ENCODE assay signal across 1 cellular context in the genomic region with DNA sequence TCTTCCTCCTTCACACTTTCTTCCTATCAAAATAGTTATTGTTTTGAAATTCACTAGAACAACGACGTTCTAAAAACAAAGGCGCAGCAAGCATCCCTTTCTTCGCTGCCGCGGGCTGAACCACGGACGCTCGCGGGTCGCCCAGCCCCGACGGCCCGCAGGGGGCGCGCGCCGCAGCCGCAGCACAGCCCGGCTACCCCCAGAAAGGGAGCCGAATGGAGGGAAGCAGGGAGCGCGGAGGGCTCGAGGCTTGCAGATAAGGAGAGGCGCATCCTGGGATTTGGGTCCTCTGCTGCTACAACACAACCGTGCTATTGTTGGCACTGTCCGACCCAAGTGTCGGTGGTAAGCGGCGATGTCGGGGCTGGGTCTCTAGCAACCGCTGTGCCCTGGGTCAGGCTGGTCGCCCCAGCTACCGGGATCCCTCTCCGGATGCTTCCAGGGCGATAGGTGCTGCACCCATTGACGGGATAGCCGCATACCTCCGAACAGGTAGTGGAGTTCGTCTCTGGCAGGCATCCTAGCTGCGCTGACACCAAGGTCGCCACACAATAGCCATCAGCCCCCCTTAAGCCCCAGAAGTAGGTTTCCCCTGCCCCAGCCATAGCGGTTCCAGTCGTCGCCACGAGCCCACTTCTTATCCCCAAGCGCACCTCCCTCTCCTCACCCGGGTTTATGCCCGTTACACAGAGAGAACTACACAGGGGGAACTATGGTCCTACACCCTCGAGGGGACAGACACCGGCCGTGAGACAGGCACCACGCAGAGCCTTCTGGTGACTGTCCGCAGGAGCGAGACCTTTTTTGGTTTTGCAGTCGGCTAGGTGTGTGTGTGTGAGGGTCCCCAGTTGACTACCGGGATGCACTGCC.
TF ChIP-seq lines count a peak whose summit lies in the region.

No MANE protein-coding gene starts in this region.

TF ChIP-seq in H1, 55 proteins besides CTCF, POLR2A, EP300 and RAD21:
- TF ChIP-seq, protein P1, sequence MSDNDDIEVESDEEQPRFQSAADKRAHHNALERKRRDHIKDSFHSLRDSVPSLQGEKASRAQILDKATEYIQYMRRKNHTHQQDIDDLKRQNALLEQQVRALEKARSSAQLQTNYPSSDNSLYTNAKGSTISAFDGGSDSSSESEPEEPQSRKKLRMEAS (IDR thresholded peaks at IDR 0.05): peak; percentile 58
- TF ChIP-seq RNF2 (IDR thresholded peaks at IDR 0.05; ENCODE audit: borderline replicate concordance, low read depth, low read length, missing control alignments, poor library complexity, severe bottlenecking): no peak
- no peak for TF ChIP-seq TEAD4 (IDR thresholded peaks at IDR 0.05; ENCODE audit: low read depth, low read length)
- TF ChIP-seq EGR1 (IDR thresholded peaks at IDR 0.05; ENCODE audit: borderline replicate concordance, low read depth, low read length): no peak
- peak; percentile 67; the same call in 1 of the 2 replicates for TF ChIP-seq YY1 (IDR thresholded peaks at IDR 0.05; ENCODE audit: low read depth, low read length)
- peak; percentile 64 for TF ChIP-seq BACH1 (IDR thresholded peaks at IDR 0.05; ENCODE audit: low read length)
- peak; percentile 33 for TF ChIP-seq TAF7 (optimal IDR thresholded peaks at IDR 0.05; ENCODE audit: borderline replicate concordance, low read depth, low read length)
- TF ChIP-seq NANOG (IDR thresholded peaks at IDR 0.05; ENCODE audit: insufficient read depth, low read depth, low read length, poor library complexity, severe bottlenecking): peak; percentile 27
- no peak for TF ChIP-seq SAP30 (IDR thresholded peaks at IDR 0.05; ENCODE audit: insufficient read depth, insufficient replicate concordance, low read length)
- peak; percentile 38 for TF ChIP-seq ASH2L (IDR thresholded peaks at IDR 0.05; ENCODE audit: low read length)
- TF ChIP-seq JUND (IDR thresholded peaks at IDR 0.05; ENCODE audit: low read length): no peak
- TF ChIP-seq CREB1 (IDR thresholded peaks at IDR 0.05): no peak
- no peak for TF ChIP-seq SP4 (IDR thresholded peaks at IDR 0.05; ENCODE audit: low read length)
- TF ChIP-seq, protein P2, sequence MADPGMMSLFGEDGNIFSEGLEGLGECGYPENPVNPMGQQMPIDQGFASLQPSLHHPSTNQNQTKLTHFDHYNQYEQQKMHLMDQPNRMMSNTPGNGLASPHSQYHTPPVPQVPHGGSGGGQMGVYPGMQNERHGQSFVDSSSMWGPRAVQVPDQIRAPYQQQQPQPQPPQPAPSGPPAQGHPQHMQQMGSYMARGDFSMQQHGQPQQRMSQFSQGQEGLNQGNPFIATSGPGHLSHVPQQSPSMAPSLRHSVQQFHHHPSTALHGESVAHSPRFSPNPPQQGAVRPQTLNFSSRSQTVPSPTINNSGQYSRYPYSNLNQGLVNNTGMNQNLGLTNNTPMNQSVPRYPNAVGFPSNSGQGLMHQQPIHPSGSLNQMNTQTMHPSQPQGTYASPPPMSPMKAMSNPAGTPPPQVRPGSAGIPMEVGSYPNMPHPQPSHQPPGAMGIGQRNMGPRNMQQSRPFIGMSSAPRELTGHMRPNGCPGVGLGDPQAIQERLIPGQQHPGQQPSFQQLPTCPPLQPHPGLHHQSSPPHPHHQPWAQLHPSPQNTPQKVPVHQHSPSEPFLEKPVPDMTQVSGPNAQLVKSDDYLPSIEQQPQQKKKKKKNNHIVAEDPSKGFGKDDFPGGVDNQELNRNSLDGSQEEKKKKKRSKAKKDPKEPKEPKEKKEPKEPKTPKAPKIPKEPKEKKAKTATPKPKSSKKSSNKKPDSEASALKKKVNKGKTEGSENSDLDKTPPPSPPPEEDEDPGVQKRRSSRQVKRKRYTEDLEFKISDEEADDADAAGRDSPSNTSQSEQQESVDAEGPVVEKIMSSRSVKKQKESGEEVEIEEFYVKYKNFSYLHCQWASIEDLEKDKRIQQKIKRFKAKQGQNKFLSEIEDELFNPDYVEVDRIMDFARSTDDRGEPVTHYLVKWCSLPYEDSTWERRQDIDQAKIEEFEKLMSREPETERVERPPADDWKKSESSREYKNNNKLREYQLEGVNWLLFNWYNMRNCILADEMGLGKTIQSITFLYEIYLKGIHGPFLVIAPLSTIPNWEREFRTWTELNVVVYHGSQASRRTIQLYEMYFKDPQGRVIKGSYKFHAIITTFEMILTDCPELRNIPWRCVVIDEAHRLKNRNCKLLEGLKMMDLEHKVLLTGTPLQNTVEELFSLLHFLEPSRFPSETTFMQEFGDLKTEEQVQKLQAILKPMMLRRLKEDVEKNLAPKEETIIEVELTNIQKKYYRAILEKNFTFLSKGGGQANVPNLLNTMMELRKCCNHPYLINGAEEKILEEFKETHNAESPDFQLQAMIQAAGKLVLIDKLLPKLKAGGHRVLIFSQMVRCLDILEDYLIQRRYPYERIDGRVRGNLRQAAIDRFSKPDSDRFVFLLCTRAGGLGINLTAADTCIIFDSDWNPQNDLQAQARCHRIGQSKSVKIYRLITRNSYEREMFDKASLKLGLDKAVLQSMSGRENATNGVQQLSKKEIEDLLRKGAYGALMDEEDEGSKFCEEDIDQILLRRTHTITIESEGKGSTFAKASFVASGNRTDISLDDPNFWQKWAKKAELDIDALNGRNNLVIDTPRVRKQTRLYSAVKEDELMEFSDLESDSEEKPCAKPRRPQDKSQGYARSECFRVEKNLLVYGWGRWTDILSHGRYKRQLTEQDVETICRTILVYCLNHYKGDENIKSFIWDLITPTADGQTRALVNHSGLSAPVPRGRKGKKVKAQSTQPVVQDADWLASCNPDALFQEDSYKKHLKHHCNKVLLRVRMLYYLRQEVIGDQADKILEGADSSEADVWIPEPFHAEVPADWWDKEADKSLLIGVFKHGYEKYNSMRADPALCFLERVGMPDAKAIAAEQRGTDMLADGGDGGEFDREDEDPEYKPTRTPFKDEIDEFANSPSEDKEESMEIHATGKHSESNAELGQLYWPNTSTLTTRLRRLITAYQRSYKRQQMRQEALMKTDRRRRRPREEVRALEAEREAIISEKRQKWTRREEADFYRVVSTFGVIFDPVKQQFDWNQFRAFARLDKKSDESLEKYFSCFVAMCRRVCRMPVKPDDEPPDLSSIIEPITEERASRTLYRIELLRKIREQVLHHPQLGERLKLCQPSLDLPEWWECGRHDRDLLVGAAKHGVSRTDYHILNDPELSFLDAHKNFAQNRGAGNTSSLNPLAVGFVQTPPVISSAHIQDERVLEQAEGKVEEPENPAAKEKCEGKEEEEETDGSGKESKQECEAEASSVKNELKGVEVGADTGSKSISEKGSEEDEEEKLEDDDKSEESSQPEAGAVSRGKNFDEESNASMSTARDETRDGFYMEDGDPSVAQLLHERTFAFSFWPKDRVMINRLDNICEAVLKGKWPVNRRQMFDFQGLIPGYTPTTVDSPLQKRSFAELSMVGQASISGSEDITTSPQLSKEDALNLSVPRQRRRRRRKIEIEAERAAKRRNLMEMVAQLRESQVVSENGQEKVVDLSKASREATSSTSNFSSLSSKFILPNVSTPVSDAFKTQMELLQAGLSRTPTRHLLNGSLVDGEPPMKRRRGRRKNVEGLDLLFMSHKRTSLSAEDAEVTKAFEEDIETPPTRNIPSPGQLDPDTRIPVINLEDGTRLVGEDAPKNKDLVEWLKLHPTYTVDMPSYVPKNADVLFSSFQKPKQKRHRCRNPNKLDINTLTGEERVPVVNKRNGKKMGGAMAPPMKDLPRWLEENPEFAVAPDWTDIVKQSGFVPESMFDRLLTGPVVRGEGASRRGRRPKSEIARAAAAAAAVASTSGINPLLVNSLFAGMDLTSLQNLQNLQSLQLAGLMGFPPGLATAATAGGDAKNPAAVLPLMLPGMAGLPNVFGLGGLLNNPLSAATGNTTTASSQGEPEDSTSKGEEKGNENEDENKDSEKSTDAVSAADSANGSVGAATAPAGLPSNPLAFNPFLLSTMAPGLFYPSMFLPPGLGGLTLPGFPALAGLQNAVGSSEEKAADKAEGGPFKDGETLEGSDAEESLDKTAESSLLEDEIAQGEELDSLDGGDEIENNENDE (IDR thresholded peaks at IDR 0.05; ENCODE audit: insufficient replicate concordance, low read length): no peak
- 0 out of 2 replicates have a peak, but pooled peaks have one; percentile 4 for TF ChIP-seq KDM1A (IDR thresholded peaks at IDR 0.05; ENCODE audit: borderline replicate concordance, low read length)
- TF ChIP-seq TBP (IDR thresholded peaks at IDR 0.05; ENCODE audit: low read depth, low read length): peak; percentile 21; the same call in 1 of the 2 replicates
- no peak for TF ChIP-seq HDAC6 (IDR thresholded peaks at IDR 0.05; ENCODE audit: low read depth, low read length)
- no peak for TF ChIP-seq BCL11A (IDR thresholded peaks at IDR 0.05; ENCODE audit: low read depth in 2 of 2, low read length in 2 of 2)
- TF ChIP-seq KDM5A (IDR thresholded peaks at IDR 0.05; ENCODE audit: low read length): no peak
- peak; percentile 28 to 88; a peak in 2 of 4 replicates for TF ChIP-seq HDAC2 (IDR thresholded peaks at IDR 0.05; ENCODE audit: borderline replicate concordance in 1 of 2, low read depth in 2 of 2, low read length in 2 of 2)
- TF ChIP-seq CBX5 (IDR thresholded peaks at IDR 0.05; ENCODE audit: low read depth, low read length): no peak
- TF ChIP-seq EZH2 (IDR thresholded peaks at IDR 0.05; ENCODE audit: low read depth, low read length, severe bottlenecking): no peak
- TF ChIP-seq SIX5 (IDR thresholded peaks at IDR 0.05; ENCODE audit: low read depth, low read length): no peak
- TF ChIP-seq CTBP2 (IDR thresholded peaks at IDR 0.05; ENCODE audit: borderline replicate concordance, insufficient read depth, insufficient read length, low read length): peak; percentile 56
- TF ChIP-seq PHF8 (conservative IDR thresholded peaks at IDR 0.05; ENCODE audit: low read depth, low read length): no peak
- TF ChIP-seq, protein P3, sequence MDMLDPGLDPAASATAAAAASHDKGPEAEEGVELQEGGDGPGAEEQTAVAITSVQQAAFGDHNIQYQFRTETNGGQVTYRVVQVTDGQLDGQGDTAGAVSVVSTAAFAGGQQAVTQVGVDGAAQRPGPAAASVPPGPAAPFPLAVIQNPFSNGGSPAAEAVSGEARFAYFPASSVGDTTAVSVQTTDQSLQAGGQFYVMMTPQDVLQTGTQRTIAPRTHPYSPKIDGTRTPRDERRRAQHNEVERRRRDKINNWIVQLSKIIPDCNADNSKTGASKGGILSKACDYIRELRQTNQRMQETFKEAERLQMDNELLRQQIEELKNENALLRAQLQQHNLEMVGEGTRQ (IDR thresholded peaks at IDR 0.05; ENCODE audit: low read length): no peak; the same call in 1 of the 2 replicates
- TF ChIP-seq, protein P4, sequence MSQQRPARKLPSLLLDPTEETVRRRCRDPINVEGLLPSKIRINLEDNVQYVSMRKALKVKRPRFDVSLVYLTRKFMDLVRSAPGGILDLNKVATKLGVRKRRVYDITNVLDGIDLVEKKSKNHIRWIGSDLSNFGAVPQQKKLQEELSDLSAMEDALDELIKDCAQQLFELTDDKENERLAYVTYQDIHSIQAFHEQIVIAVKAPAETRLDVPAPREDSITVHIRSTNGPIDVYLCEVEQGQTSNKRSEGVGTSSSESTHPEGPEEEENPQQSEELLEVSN (IDR thresholded peaks at IDR 0.05): peak; percentile 70; the same call in 1 of the 2 replicates
- no peak for TF ChIP-seq ZNF274 (IDR thresholded peaks at IDR 0.05; ENCODE audit: borderline replicate concordance, extremely low read depth, low read length)
- peak; percentile 84; the same call in 1 of the 2 replicates for TF ChIP-seq SUZ12 (IDR thresholded peaks at IDR 0.05; ENCODE audit: low read length)
- TF ChIP-seq, protein P5, sequence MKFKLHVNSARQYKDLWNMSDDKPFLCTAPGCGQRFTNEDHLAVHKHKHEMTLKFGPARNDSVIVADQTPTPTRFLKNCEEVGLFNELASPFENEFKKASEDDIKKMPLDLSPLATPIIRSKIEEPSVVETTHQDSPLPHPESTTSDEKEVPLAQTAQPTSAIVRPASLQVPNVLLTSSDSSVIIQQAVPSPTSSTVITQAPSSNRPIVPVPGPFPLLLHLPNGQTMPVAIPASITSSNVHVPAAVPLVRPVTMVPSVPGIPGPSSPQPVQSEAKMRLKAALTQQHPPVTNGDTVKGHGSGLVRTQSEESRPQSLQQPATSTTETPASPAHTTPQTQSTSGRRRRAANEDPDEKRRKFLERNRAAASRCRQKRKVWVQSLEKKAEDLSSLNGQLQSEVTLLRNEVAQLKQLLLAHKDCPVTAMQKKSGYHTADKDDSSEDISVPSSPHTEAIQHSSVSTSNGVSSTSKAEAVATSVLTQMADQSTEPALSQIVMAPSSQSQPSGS (IDR thresholded peaks at IDR 0.05; ENCODE audit: low read length): 0 out of 2 replicates have a peak, but pooled peaks have one; percentile 23
